ENCODE assay signal across 19 cellular contexts in the genomic region with DNA sequence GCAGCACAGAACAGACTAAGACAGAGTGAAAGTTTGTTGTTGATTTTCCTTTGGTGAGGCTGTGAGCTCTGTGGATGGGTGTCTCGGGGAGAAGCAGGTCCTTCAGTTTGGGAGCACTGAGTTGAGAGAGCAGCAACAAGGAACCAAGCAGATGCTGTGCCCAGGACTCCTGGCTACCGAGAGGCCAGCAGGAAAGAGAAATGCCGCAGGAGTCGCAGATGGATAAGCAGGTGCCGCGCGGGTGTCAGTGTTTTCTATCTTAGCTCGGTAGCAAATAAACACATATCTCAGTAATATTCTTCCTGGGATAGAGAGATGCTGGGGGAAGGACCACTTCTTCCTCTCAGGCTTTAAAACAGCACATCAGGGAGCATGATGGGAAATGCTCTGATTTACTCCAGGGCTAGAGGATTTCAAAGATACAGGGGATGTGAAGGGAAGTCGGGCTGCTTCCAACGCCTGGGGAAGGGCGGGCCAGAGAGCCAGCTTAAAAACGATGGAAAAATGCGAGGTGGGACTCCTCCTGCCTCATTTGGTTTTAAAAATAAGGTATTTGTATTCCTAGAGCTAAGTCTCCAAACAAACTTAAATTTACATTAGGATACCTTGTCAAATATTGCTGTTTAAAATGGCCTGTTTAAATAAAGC.
A peak's percentile ranks its signal among the peaks of the same experiment; 100 is the strongest.
DNase-seq lines count a peak whose midpoint lies in the region; ATAC-seq and TF ChIP-seq lines count a peak whose summit lies in the region.
"Had no signal": no experiment of that assay in that cellular context is flagged by ENCODE, and none has a peak within 500 bp of the region (broad histone marks: within the 10 kb centered on the region; RNA-seq: fewer than 3 reads in every experiment).

No MANE protein-coding gene starts in this region.

- 0 out of 2 replicates have a peak, but pooled peaks cover 1% of the 10 kb centered on the region for H3K27me3 ChIP-seq in Caco-2 (replicated peaks; ENCODE audit: control insufficient read depth, insufficient read depth, low read length)
- no peaks in the 10 kb centered on the region for H3K27me3 ChIP-seq in GM23338 (ENCODE audit: insufficient read depth)
- peaks cover 0 to 75% (median 0%) of the 10 kb centered on the region in 4 donors for H3K27me3 ChIP-seq in esophagus muscularis mucosa
- H3K27me3 ChIP-seq: BLaER1 had no signal

- no peaks in the 10 kb centered on the region for H4K20me1 ChIP-seq in GM23338 (replicated peaks; ENCODE audit: insufficient read depth)
- H4K20me1 ChIP-seq: BLaER1 had no signal

- intact Hi-C loops in Caco-2 (cut with micrococcal nuclease; ENCODE audit: unreplicated experiment) = no loop called here
- intact Hi-C loops in esophagus muscularis mucosa (cut with DNase I) = no loop called here
- intact Hi-C loops in natural killer cell (cut with micrococcal nuclease) = no loop called here

- no peaks in the 10 kb centered on the region for H3K9me2 ChIP-seq in GM23338 (ENCODE audit: insufficient read depth)

- H3K27ac Mint-ChIP-seq in Caco-2 (ENCODE audit: unreplicated experiment) (peak overlapping the region; percentile 28), GM23338 (no peak overlapping the region), natural killer cell (no peak overlapping the region)
- H3K27ac Mint-ChIP-seq: CD14-positive monocyte; CD4-positive, alpha-beta memory T cell; CD4-positive, CD25-positive, alpha-beta regulatory T cell; CD8-positive, alpha-beta memory T cell had no signal

- H3K4me3 ChIP-seq in Caco-2 (ENCODE audit: low read depth, low read length) (no peak overlapping the region), GM23338 (no peak overlapping the region), esophagus muscularis mucosa (no peak overlapping the region)
- H3K4me3 ChIP-seq: BLaER1 had no signal

- CTCF ChIA-PET in Caco-2 (lab: Charles Lee) = interaction anchor here (1.2 kb wide), 1 partner anchor 14 kb away, joined by 3 read pairs; no protein-coding TSS in a partner anchor

- H3K9me3 ChIP-seq in Caco-2 = no peaks in the 10 kb centered on the region; the same call in 1 of the 2 replicates
- H3K9me3 ChIP-seq in esophagus muscularis mucosa = no peaks in the 10 kb centered on the region
- H3K9me3 ChIP-seq: BE2C, BLaER1 had no signal

- H3K4me1 ChIP-seq in Caco-2 = no peaks in the 10 kb centered on the region
- H3K4me1 ChIP-seq in GM23338 (ENCODE audit: insufficient read depth) = peaks cover 6% of the 10 kb centered on the region
- H3K4me1 ChIP-seq in esophagus muscularis mucosa = no peaks in the 10 kb centered on the region
- H3K4me1 ChIP-seq: BE2C, BLaER1 had no signal

- POLR2A ChIA-PET in Caco-2 (lab: Charles Lee) = no interaction called here

- H3K4me3 Mint-ChIP-seq in Caco-2 (ENCODE audit: unreplicated experiment) (no peak overlapping the region), GM23338 (no peak overlapping the region), natural killer cell (no peak overlapping the region)
- H3K4me3 Mint-ChIP-seq: CD14-positive monocyte; CD4-positive, alpha-beta memory T cell; CD8-positive, alpha-beta memory T cell had no signal

- H3K36me3 ChIP-seq in Caco-2 (ENCODE audit: control insufficient read depth, insufficient read depth, low read length) (no peaks in the 10 kb centered on the region), GM23338 (ENCODE audit: insufficient read depth) (no peaks in the 10 kb centered on the region), esophagus muscularis mucosa (no peaks in the 10 kb centered on the region)
- H3K36me3 ChIP-seq: BE2C, BLaER1 had no signal

- H3K4me2 ChIP-seq in GM23338 = no peak overlapping the region
- H3K4me2 ChIP-seq: BLaER1 had no signal

- no peaks in the 10 kb centered on the region for H3K79me2 ChIP-seq in GM23338 (replicated peaks; ENCODE audit: insufficient read depth)

- ATAC-seq in GM23338 = peak; percentile 62
- ATAC-seq in natural killer cell = no peak

- no peak for TF ChIP-seq EP300 in esophagus muscularis mucosa (IDR thresholded peaks at IDR 0.05)

- no peak overlapping the region for H3K27ac ChIP-seq in GM23338 (ENCODE audit: low read depth)
- no peak overlapping the region for H3K27ac ChIP-seq in esophagus muscularis mucosa (replicated peaks in 1 of 4)
- H3K27ac ChIP-seq: BLaER1 had no signal

- H2AFZ ChIP-seq in GM23338 = peak overlapping the region; percentile 91

- TF ChIP-seq CTCF in Caco-2 (IDR thresholded peaks at IDR 0.05; ENCODE audit: insufficient read depth in 1 of 2, low read depth in 1 of 2, low read length in 1 of 2, severe bottlenecking in 1 of 2, unreplicated experiment in 1 of 2) (no peak), GM23338 (conservative IDR thresholded peaks at IDR 0.05; ENCODE audit: low read depth in 2 of 2) (no peak; a peak in 1 of 4 replicates), esophagus muscularis mucosa (IDR thresholded peaks at IDR 0.05) (no peak), natural killer cell (IDR thresholded peaks at IDR 0.05) (no peak)

- WGBS in esophagus muscularis mucosa = 66% methylated on average over 13 of the region's 13 CpGs

- H3K36me3 Mint-ChIP-seq in Caco-2 (ENCODE audit: insufficient read depth, unreplicated experiment) (no peaks in the 10 kb centered on the region), GM23338 (ENCODE audit: low read depth) (no peaks in the 10 kb centered on the region), natural killer cell (no peaks in the 10 kb centered on the region)
- H3K36me3 Mint-ChIP-seq: CD14-positive monocyte; CD4-positive, alpha-beta memory T cell; CD4-positive, CD25-positive, alpha-beta regulatory T cell; CD8-positive, alpha-beta memory T cell had no signal

- BruUV-seq in Caco-2 (replicated peaks; lab: Mats Ljungman, UMichigan) = no TSS peak

- H3K4me1 Mint-ChIP-seq in Caco-2 (ENCODE audit: low read depth, unreplicated experiment) (peaks cover 5% of the 10 kb centered on the region), GM23338 (peaks cover 5% of the 10 kb centered on the region; the same call in 1 of the 3 replicates), natural killer cell (no peaks in the 10 kb centered on the region)
- H3K4me1 Mint-ChIP-seq: CD14-positive monocyte; CD4-positive, alpha-beta memory T cell; CD4-positive, CD25-positive, alpha-beta regulatory T cell; CD8-positive, alpha-beta memory T cell had no signal

- DNase-seq in Caco-2 = no peak
- DNase-seq in GM23338 (ENCODE audit: low spot score) = peak; percentile 36
- DNase-seq in esophagus muscularis mucosa (ENCODE audit: extremely low spot score) = peak; percentile 57
- no peak for DNase-seq in RPMI8226
- DNase-seq in kidney tubule cell (ENCODE audit: low spot score) = no peak
- DNase-seq in natural killer cell = no peak
- DNase-seq: 8988T; ACHN; BE2C; C1 segment of cervical spinal cord; Calu3; CD4-positive, alpha-beta memory T cell; CD4-positive, CD25-positive, alpha-beta regulatory T cell; CD8-positive, alpha-beta memory T cell; COR-L47; DMS79 treated with DMSO at 0.1 percent for 48 hours; GF-D8 had no signal

- H3K9me3 Mint-ChIP-seq in Caco-2 (ENCODE audit: unreplicated experiment) = no peaks in the 10 kb centered on the region
- H3K9me3 Mint-ChIP-seq in GM23338 = no peaks in the 10 kb centered on the region
- no peaks in the 10 kb centered on the region for H3K9me3 Mint-ChIP-seq in natural killer cell
- H3K9me3 Mint-ChIP-seq: CD4-positive, alpha-beta memory T cell; CD4-positive, CD25-positive, alpha-beta regulatory T cell; CD8-positive, alpha-beta memory T cell had no signal

- H3K27me3 Mint-ChIP-seq in Caco-2 (ENCODE audit: insufficient read depth, unreplicated experiment) = peaks cover 15% of the 10 kb centered on the region
- H3K27me3 Mint-ChIP-seq in GM23338 (ENCODE audit: insufficient read depth, low read depth, poor library complexity) = peaks cover 9% of the 10 kb centered on the region
- H3K27me3 Mint-ChIP-seq in natural killer cell (ENCODE audit: low read depth in 2 of 2) = peaks cover 19 to 43% of the 10 kb centered on the region in 2 donors

- H3F3A ChIP-seq in GM23338 (replicated peaks; ENCODE audit: low read depth) = no peaks in the 10 kb centered on the region

- no peak for TF ChIP-seq POLR2A in esophagus muscularis mucosa (IDR thresholded peaks at IDR 0.05; ENCODE audit: low read depth)

TF ChIP-seq in GM23338, 12 proteins besides CTCF, POLR2A, EP300 and RAD21 (continues in another document):
- TF ChIP-seq ZNF331 (CRISPR knock-in tag; IDR thresholded peaks at IDR 0.05; ENCODE audit: low read depth) (no peak), NANOG (IDR thresholded peaks at IDR 0.05; ENCODE audit: borderline replicate concordance) (no peak), CREB1 (CRISPR knock-in tag; IDR thresholded peaks at IDR 0.05; ENCODE audit: low read depth) (no peak)
- TF ChIP-seq, protein P1, sequence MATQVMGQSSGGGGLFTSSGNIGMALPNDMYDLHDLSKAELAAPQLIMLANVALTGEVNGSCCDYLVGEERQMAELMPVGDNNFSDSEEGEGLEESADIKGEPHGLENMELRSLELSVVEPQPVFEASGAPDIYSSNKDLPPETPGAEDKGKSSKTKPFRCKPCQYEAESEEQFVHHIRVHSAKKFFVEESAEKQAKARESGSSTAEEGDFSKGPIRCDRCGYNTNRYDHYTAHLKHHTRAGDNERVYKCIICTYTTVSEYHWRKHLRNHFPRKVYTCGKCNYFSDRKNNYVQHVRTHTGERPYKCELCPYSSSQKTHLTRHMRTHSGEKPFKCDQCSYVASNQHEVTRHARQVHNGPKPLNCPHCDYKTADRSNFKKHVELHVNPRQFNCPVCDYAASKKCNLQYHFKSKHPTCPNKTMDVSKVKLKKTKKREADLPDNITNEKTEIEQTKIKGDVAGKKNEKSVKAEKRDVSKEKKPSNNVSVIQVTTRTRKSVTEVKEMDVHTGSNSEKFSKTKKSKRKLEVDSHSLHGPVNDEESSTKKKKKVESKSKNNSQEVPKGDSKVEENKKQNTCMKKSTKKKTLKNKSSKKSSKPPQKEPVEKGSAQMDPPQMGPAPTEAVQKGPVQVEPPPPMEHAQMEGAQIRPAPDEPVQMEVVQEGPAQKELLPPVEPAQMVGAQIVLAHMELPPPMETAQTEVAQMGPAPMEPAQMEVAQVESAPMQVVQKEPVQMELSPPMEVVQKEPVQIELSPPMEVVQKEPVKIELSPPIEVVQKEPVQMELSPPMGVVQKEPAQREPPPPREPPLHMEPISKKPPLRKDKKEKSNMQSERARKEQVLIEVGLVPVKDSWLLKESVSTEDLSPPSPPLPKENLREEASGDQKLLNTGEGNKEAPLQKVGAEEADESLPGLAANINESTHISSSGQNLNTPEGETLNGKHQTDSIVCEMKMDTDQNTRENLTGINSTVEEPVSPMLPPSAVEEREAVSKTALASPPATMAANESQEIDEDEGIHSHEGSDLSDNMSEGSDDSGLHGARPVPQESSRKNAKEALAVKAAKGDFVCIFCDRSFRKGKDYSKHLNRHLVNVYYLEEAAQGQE (IDR thresholded peaks at IDR 0.05; ENCODE audit: unreplicated experiment) = no peak

Comparison
In these comparisons a context has a peak if more than half of its experiments do, and no peak if none do; other contexts are left out.
1. DNase-seq: peak in GM23338 (single experiment) and esophagus muscularis mucosa (single experiment); none in Caco-2 (0 of 2), RPMI8226 (single experiment), kidney tubule cell (single experiment) and natural killer cell (single experiment).